Comparison of ENCODE assay signal across 21 cellular contexts in the genomic region with DNA sequence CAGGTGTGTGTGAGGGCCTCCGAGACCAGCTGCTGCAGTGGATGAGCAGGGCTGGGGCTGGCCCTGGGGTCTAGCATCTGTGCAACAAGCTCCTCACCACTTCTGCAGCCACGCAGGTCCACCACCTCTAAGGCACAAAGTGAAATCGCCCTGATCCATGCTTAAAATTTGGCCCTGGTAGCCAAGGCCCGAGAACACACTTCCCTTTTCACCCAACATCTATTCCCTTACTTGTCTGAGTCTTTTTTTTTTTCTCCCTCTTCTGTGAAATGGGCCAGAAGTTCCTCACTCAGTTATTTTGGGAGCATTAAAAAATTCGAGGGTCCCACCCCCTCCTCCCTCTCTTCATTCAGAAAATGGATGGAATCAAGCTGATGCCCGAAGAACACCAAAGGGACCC. TPM values are rescaled to one million over a fixed set of nuclear protein-coding genes. Genes with fewer than 3 reads are reported as not detected.
"Had no signal": no experiment of that assay in that cellular context is flagged by ENCODE, and none has a peak within 500 bp of the region (broad histone marks: within the 10 kb centered on the region; RNA-seq: fewer than 3 reads in every experiment).

No MANE protein-coding gene starts in this region.

- H3K36me3 Mint-ChIP-seq: activated CD4-positive, alpha-beta memory T cell treated with anti-CD3 and anti-CD28 coated beads for 36 hours; activated naive CD8-positive, alpha-beta T cell treated with anti-CD3 and anti-CD28 coated beads, Interleukin-2, amount 10 ng/mL, durations not matched to agents 7 days and 5 days; mesothelial cell of epicardium had no signal

- DNase-seq: activated CD4-positive, alpha-beta memory T cell treated with anti-CD3 and anti-CD28 coated beads for 36 hours; activated CD4-positive, alpha-beta T cell treated with anti-CD3 and anti-CD28 coated beads for 36 hours; activated naive CD4-positive, alpha-beta T cell treated with Interleukin-2 at 50 U/mL for 16 hours; activated naive CD8-positive, alpha-beta T cell treated with anti-CD3 and anti-CD28 coated beads, Interleukin-2, amount 10 ng/mL, durations not matched to agents 7 days and 5 days; activated T-cell treated with anti-CD3 and anti-CD28 coated beads for 4 hours; amygdala; body of pancreas; dermis blood vessel endothelial cell; effector memory CD4-positive, alpha-beta T cell; heart left ventricle; kidney; nucleus accumbens; stimulated activated naive CD8-positive, alpha-beta T cell treated with anti-CD3 and anti-CD28 coated beads, Interleukin-15, amount 100 ng/mL, for 72 hours; T-helper 2 cell had no signal

- H3K27me3 Mint-ChIP-seq: activated CD4-positive, alpha-beta memory T cell treated with anti-CD3 and anti-CD28 coated beads for 36 hours; activated CD4-positive, alpha-beta T cell treated with anti-CD3 and anti-CD28 coated beads for 36 hours had no signal

- H3K9me3 Mint-ChIP-seq: activated CD4-positive, alpha-beta memory T cell treated with anti-CD3 and anti-CD28 coated beads for 36 hours; activated naive CD8-positive, alpha-beta T cell treated with anti-CD3 and anti-CD28 coated beads, Interleukin-2, amount 10 ng/mL, durations not matched to agents 7 days and 5 days; mesothelial cell of epicardium; nephron had no signal

- H3K9me3 ChIP-seq: body of pancreas, esophagus muscularis mucosa, gastroesophageal sphincter, heart left ventricle had no signal

- H3K27ac ChIP-seq: body of pancreas, esophagus muscularis mucosa, gastroesophageal sphincter, heart left ventricle had no signal

- H3K4me3 ChIP-seq: body of pancreas, esophagus muscularis mucosa, gastroesophageal sphincter, heart left ventricle, lung had no signal

- FAIRE-seq: endothelial cell of umbilical vein, kidney had no signal

- H3K27me3 ChIP-seq: body of pancreas, esophagus muscularis mucosa, gastroesophageal sphincter, heart left ventricle had no signal

- ATAC-seq: activated CD4-positive, alpha-beta T cell treated with anti-CD3 and anti-CD28 coated beads for 36 hours; body of pancreas; gastroesophageal sphincter; heart left ventricle; left lobe of liver; stimulated activated naive CD8-positive, alpha-beta T cell treated with anti-CD3 and anti-CD28 coated beads, Interleukin-15, amount 100 ng/mL, for 72 hours had no signal

- H3K27ac Mint-ChIP-seq: activated CD4-positive, alpha-beta memory T cell treated with anti-CD3 and anti-CD28 coated beads for 36 hours; activated CD4-positive, alpha-beta T cell treated with anti-CD3 and anti-CD28 coated beads for 36 hours; activated naive CD8-positive, alpha-beta T cell treated with anti-CD3 and anti-CD28 coated beads, Interleukin-2, amount 10 ng/mL, durations not matched to agents 7 days and 5 days; mesothelial cell of epicardium; stimulated activated naive CD8-positive, alpha-beta T cell treated with anti-CD3 and anti-CD28 coated beads, Interleukin-15, amount 100 ng/mL, for 72 hours had no signal

- H3K4me3 Mint-ChIP-seq: activated CD4-positive, alpha-beta memory T cell treated with anti-CD3 and anti-CD28 coated beads for 36 hours; activated CD4-positive, alpha-beta T cell treated with anti-CD3 and anti-CD28 coated beads for 36 hours; activated naive CD8-positive, alpha-beta T cell treated with anti-CD3 and anti-CD28 coated beads, Interleukin-2, amount 10 ng/mL, durations not matched to agents 7 days and 5 days; mesothelial cell of epicardium; nephron; stimulated activated naive CD8-positive, alpha-beta T cell treated with anti-CD3 and anti-CD28 coated beads, Interleukin-15, amount 100 ng/mL, for 72 hours had no signal

- H3K36me3 ChIP-seq: esophagus muscularis mucosa, gastroesophageal sphincter, heart left ventricle had no signal

RNA-seq across cellular contexts. Expression of gene LDHD, which starts 47.9 kb away (rescaled TPM):
- total RNA-seq: activated naive CD8-positive, alpha-beta T cell treated with anti-CD3 and anti-CD28 coated beads, Interleukin-2, amount 10 ng/mL, durations not matched to agents 7 days and 5 days; endothelial cell of umbilical vein had no signal
